9 cellular contexts compared by ENCODE assay signal in genomic region chr11:72821221-72821919, GRCh38. TPM values are rescaled to one million over a fixed set of nuclear protein-coding genes. Genes with fewer than 3 reads are reported as not detected.
A peak's percentile ranks its signal among the peaks of the same experiment; 100 is the strongest.
DNase-seq lines count a peak whose midpoint lies in the region; ATAC-seq and TF ChIP-seq lines count a peak whose summit lies in the region.
"Had no signal": no experiment of that assay in that cellular context is flagged by ENCODE, and none has a peak within 500 bp of the region (broad histone marks: within the 10 kb centered on the region; RNA-seq: fewer than 3 reads in every experiment).

No MANE protein-coding gene starts in this region.

- H3K27me3 ChIP-seq in CD4-positive, CD25-positive, alpha-beta regulatory T cell (ENCODE audit: control insufficient read depth, insufficient read depth, low read length): no peaks in the 10 kb centered on the region
- H3K27me3 ChIP-seq in neural progenitor cell: peaks cover 13% of the 10 kb centered on the region

- peaks cover 29% of the 10 kb centered on the region for H3K36me3 Mint-ChIP-seq in CD4-positive, CD25-positive, alpha-beta regulatory T cell
- peaks cover 3% of the 10 kb centered on the region for H3K36me3 Mint-ChIP-seq in neural progenitor cell

- peak overlapping the region; percentile 95 for H2AFZ ChIP-seq in neural progenitor cell (replicated peaks)

- H3K9ac ChIP-seq in neural progenitor cell: no peak overlapping the region

- no peaks in the 10 kb centered on the region for H3K79me2 ChIP-seq in neural progenitor cell (ENCODE audit: low read depth)

- H3K4me2 ChIP-seq in neural progenitor cell: peak overlapping the region; percentile 86

- no peak overlapping the region for H3K4me3 ChIP-seq in CD4-positive, CD25-positive, alpha-beta regulatory T cell (ENCODE audit: low read depth, low read length)
- peak overlapping the region; percentile 43 for H3K4me3 ChIP-seq in epithelial cell of esophagus (ENCODE audit: low read length)
- peak overlapping the region; percentile 51 for H3K4me3 ChIP-seq in neural progenitor cell

- H3K4me3 Mint-ChIP-seq in CD4-positive, CD25-positive, alpha-beta regulatory T cell: peak overlapping the region in 1 of 4 donors; percentile 51
- peak overlapping the region; percentile 72 for H3K4me3 Mint-ChIP-seq in neural progenitor cell
- H3K4me3 Mint-ChIP-seq: dendritic cell treated with granulocyte-macrophage colony-stimulating factor and Interleukin-4, amounts not matched to agents 40 ng/mL and 50 ng/mL, for 4 days had no signal

- H3K9me3 ChIP-seq in CD4-positive, CD25-positive, alpha-beta regulatory T cell (ENCODE audit: control insufficient read depth in 2 of 2, low read length in 2 of 2): no peaks in the 10 kb centered on the region
- H3K9me3 ChIP-seq in neural progenitor cell (ENCODE audit: low read depth): no peaks in the 10 kb centered on the region

- H3K9me3 Mint-ChIP-seq in CD4-positive, CD25-positive, alpha-beta regulatory T cell: no peaks in the 10 kb centered on the region
- no peaks in the 10 kb centered on the region for H3K9me3 Mint-ChIP-seq in neural progenitor cell
- H3K9me3 Mint-ChIP-seq: dendritic cell treated with granulocyte-macrophage colony-stimulating factor and Interleukin-4, amounts not matched to agents 40 ng/mL and 50 ng/mL, for 4 days had no signal

- no peak for DNase-seq in CD4-positive, CD25-positive, alpha-beta regulatory T cell
- DNase-seq in NCI-H2171 (lab: John Stamatoyannopoulos, UW) (peak; percentile 89), epithelial cell of esophagus (ENCODE audit: low read depth) (peak; percentile 33), neural progenitor cell (ENCODE audit: low spot score) (no peak), kidney tubule cell (ENCODE audit: low spot score) (no peak), GF-D8 (lab: John Stamatoyannopoulos, UW) (no peak)
- DNase-seq in activated effector memory CD4-positive, alpha-beta T cell treated with anti-CD3 and anti-CD28 coated beads, Interleukin-2, amount 50 U/mL, for 16 hours: no peak

- peak overlapping the region in 1 of 3 donors; percentile 9 for H3K27ac Mint-ChIP-seq in CD4-positive, CD25-positive, alpha-beta regulatory T cell
- no peak overlapping the region for H3K27ac Mint-ChIP-seq in neural progenitor cell
- H3K27ac Mint-ChIP-seq: dendritic cell treated with granulocyte-macrophage colony-stimulating factor and Interleukin-4, amounts not matched to agents 40 ng/mL and 50 ng/mL, for 4 days had no signal

- H3K36me3 ChIP-seq in CD4-positive, CD25-positive, alpha-beta regulatory T cell (ENCODE audit: control insufficient read depth, insufficient read depth, low read length): peaks cover 53% of the 10 kb centered on the region
- no peaks in the 10 kb centered on the region for H3K36me3 ChIP-seq in neural progenitor cell

- peaks cover 0 to 44% (median 13%) of the 10 kb centered on the region in 4 donors for H3K4me1 Mint-ChIP-seq in CD4-positive, CD25-positive, alpha-beta regulatory T cell
- peaks cover 11% of the 10 kb centered on the region for H3K4me1 Mint-ChIP-seq in neural progenitor cell

- H3K27ac ChIP-seq in CD4-positive, CD25-positive, alpha-beta regulatory T cell (ENCODE audit: insufficient read depth, low read length, poor library complexity, severe bottlenecking): peak overlapping the region; percentile 61
- H3K27ac ChIP-seq in neural progenitor cell: no peak overlapping the region

- TF ChIP-seq CTCF in epithelial cell of esophagus (IDR thresholded peaks at IDR 0.05; ENCODE audit: insufficient read depth, low read depth, low read length, missing control alignments): no peak
- TF ChIP-seq CTCF in neural progenitor cell (IDR thresholded peaks at IDR 0.05): no peak

- H3K27me3 Mint-ChIP-seq in CD4-positive, CD25-positive, alpha-beta regulatory T cell: no peaks in the 10 kb centered on the region
- peaks cover 7% of the 10 kb centered on the region for H3K27me3 Mint-ChIP-seq in neural progenitor cell (ENCODE audit: insufficient read depth, low read depth)
- H3K27me3 Mint-ChIP-seq: dendritic cell treated with granulocyte-macrophage colony-stimulating factor and Interleukin-4, amounts not matched to agents 40 ng/mL and 50 ng/mL, for 4 days had no signal

- H4K20me1 ChIP-seq in neural progenitor cell (ENCODE audit: low read depth): no peaks in the 10 kb centered on the region

- ATAC-seq in CD4-positive, CD25-positive, alpha-beta regulatory T cell (ENCODE audit: low read depth in 2 of 2): no peak
- ATAC-seq in HG03159 (IDR thresholded peaks at IDR 0.05; ENCODE audit: unreplicated experiment): no peak

- peaks cover 3% of the 10 kb centered on the region for H3F3A ChIP-seq in neural progenitor cell (ENCODE audit: low read depth)

- H3K4me1 ChIP-seq in CD4-positive, CD25-positive, alpha-beta regulatory T cell (ENCODE audit: control insufficient read depth, insufficient read depth, low read length, poor library complexity, severe bottlenecking): peaks cover 26% of the 10 kb centered on the region
- H3K4me1 ChIP-seq in neural progenitor cell: peaks cover 9% of the 10 kb centered on the region

RNA-seq across cellular contexts. Expression of gene ATG16L2, which starts 7.2 kb away (rescaled TPM):
- 89.9 TPM for total RNA-seq in CD4-positive, CD25-positive, alpha-beta regulatory T cell
- polyA plus RNA-seq in CD4-positive, CD25-positive, alpha-beta regulatory T cell: 10 to 100 TPM in 2 of 4 donors, 1 to 10 TPM in 2; 6.7 to 13.3 (median 9.3) TPM
- 20.5 and 38.0 TPM in 2 replicates for total RNA-seq in neural progenitor cell (ENCODE audit: low replicate concordance)

RNA-seq across cellular contexts. Expression of gene STARD10, which starts 27.5 kb away (rescaled TPM):
- total RNA-seq in CD4-positive, CD25-positive, alpha-beta regulatory T cell: 11.2 TPM
- polyA plus RNA-seq in CD4-positive, CD25-positive, alpha-beta regulatory T cell: 10 to 100 TPM; 13.6 to 16.8 (median 14.0) TPM
- total RNA-seq in neural progenitor cell (ENCODE audit: low replicate concordance): 13.0 and 17.7 TPM in 2 replicates

Comparison
In these comparisons a context has a peak if more than half of its experiments do, and no peak if none do; other contexts are left out.
1. DNase-seq: peak in NCI-H2171 (single experiment) and epithelial cell of esophagus (single experiment); none in CD4-positive, CD25-positive, alpha-beta regulatory T cell (0 of 3), neural progenitor cell (single experiment), kidney tubule cell (single experiment), GF-D8 (single experiment) and activated effector memory CD4-positive, alpha-beta T cell treated with anti-CD3 and anti-CD28 coated beads, Interleukin-2, amount 50 U/mL, for 16 hours (single experiment).